Comparison of ENCODE assay signal across 1 cellular context in the genomic region with DNA sequence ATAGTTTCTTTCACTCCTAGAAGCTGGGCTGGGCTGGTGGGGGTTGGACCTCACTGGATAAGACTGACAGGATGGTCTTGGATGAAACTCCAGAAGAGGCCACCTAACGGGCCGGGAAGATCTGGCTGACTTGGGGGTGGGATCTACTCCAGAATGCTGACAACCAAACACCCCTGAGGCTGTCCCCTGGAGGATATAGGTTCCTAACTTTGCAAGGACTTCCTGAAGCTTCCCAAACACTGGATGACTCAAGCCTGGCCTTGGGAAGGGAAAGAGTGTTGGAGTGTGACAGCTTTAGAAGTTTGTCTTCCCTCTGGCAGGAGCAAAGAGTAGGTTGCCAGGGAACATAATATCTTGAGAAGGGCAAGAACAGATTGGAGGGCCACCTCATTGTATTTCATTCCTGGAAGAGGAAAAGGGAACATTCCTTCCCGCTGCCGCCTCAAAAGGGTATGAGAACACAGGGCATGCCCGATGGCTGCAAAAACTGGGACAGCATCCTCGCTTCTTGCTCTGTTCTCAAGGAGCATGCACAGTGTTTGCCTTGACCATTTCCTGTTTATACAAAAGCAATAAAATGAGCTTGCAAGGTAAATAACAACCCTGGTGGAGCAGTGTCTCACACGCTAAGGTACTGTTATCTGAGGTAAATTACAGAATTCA.
TF ChIP-seq lines count a peak whose summit lies in the region.

No MANE protein-coding gene starts in this region.

TF ChIP-seq in HepG2, 621 proteins besides CTCF, POLR2A, EP300 and RAD21 (continued from another document and continues in another):
- TF ChIP-seq, protein P1, sequence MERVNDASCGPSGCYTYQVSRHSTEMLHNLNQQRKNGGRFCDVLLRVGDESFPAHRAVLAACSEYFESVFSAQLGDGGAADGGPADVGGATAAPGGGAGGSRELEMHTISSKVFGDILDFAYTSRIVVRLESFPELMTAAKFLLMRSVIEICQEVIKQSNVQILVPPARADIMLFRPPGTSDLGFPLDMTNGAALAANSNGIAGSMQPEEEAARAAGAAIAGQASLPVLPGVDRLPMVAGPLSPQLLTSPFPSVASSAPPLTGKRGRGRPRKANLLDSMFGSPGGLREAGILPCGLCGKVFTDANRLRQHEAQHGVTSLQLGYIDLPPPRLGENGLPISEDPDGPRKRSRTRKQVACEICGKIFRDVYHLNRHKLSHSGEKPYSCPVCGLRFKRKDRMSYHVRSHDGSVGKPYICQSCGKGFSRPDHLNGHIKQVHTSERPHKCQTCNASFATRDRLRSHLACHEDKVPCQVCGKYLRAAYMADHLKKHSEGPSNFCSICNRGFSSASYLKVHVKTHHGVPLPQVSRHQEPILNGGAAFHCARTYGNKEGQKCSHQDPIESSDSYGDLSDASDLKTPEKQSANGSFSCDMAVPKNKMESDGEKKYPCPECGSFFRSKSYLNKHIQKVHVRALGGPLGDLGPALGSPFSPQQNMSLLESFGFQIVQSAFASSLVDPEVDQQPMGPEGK (CRISPR knock-in tag; IDR thresholded peaks at IDR 0.05): no peak
- TF ChIP-seq, protein P2, sequence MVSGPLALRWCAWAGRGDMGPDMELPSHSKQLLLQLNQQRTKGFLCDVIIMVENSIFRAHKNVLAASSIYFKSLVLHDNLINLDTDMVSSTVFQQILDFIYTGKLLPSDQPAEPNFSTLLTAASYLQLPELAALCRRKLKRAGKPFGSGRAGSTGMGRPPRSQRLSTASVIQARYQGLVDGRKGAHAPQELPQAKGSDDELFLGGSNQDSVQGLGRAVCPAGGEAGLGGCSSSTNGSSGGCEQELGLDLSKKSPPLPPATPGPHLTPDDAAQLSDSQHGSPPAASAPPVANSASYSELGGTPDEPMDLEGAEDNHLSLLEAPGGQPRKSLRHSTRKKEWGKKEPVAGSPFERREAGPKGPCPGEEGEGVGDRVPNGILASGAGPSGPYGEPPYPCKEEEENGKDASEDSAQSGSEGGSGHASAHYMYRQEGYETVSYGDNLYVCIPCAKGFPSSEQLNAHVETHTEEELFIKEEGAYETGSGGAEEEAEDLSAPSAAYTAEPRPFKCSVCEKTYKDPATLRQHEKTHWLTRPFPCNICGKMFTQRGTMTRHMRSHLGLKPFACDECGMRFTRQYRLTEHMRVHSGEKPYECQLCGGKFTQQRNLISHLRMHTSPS (CRISPR knock-in tag; IDR thresholded peaks at IDR 0.05; ENCODE audit: low read depth): no peak
- no peak for TF ChIP-seq ZNF879 (CRISPR knock-in tag; IDR thresholded peaks at IDR 0.05)
- TF ChIP-seq ZNF615 (CRISPR knock-in tag; IDR thresholded peaks at IDR 0.05; ENCODE audit: borderline replicate concordance): no peak
- 0 out of 2 replicates have a peak, but pooled peaks have one; percentile 36 for TF ChIP-seq ZNF567 (CRISPR knock-in tag; IDR thresholded peaks at IDR 0.05; ENCODE audit: borderline replicate concordance)
- TF ChIP-seq TAF1 (CRISPR knock-in tag; IDR thresholded peaks at IDR 0.05): peak; percentile 27; the same call in 1 of the 2 replicates
- no peak for TF ChIP-seq ZNF101 (CRISPR knock-in tag; IDR thresholded peaks at IDR 0.05; ENCODE audit: borderline replicate concordance, low read depth)
- no peak for TF ChIP-seq PAF1 (CRISPR knock-in tag; IDR thresholded peaks at IDR 0.05)
- TF ChIP-seq SOX13 (IDR thresholded peaks at IDR 0.05): no peak
- no peak for TF ChIP-seq SOX13 (CRISPR knock-in tag; conservative IDR thresholded peaks at IDR 0.05 in 1 of 2, IDR thresholded peaks at IDR 0.05 in 1 of 2)
- TF ChIP-seq ATF7 (IDR thresholded peaks at IDR 0.05): no peak
- no peak for TF ChIP-seq ATF7 (CRISPR knock-in tag; IDR thresholded peaks at IDR 0.05)
- TF ChIP-seq HNF4G (IDR thresholded peaks at IDR 0.05; ENCODE audit: borderline replicate concordance, low read depth, low read length): no peak
- 0 out of 2 replicates have a peak, but pooled peaks have one; percentile 25 for TF ChIP-seq HNF4G (CRISPR knock-in tag; IDR thresholded peaks at IDR 0.05; ENCODE audit: borderline replicate concordance, low read depth)
- TF ChIP-seq PHF8 (CRISPR knock-in tag; IDR thresholded peaks at IDR 0.05): peak; percentile 12; the same call in 1 of the 2 replicates
- no peak for TF ChIP-seq ZKSCAN8 (CRISPR knock-in tag; IDR thresholded peaks at IDR 0.05; ENCODE audit: borderline replicate concordance)
- TF ChIP-seq, protein P3, sequence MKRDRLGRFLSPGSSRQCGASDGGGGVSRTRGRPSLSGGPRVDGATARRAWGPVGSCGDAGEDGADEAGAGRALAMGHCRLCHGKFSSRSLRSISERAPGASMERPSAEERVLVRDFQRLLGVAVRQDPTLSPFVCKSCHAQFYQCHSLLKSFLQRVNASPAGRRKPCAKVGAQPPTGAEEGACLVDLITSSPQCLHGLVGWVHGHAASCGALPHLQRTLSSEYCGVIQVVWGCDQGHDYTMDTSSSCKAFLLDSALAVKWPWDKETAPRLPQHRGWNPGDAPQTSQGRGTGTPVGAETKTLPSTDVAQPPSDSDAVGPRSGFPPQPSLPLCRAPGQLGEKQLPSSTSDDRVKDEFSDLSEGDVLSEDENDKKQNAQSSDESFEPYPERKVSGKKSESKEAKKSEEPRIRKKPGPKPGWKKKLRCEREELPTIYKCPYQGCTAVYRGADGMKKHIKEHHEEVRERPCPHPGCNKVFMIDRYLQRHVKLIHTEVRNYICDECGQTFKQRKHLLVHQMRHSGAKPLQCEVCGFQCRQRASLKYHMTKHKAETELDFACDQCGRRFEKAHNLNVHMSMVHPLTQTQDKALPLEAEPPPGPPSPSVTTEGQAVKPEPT (CRISPR knock-in tag; IDR thresholded peaks at IDR 0.05; ENCODE audit: low read depth): no peak
- peak; percentile 18; the same call in 1 of the 2 replicates for TF ChIP-seq SAP130 (CRISPR knock-in tag; IDR thresholded peaks at IDR 0.05; ENCODE audit: low read depth)
- no peak for TF ChIP-seq GPN1 (CRISPR knock-in tag; IDR thresholded peaks at IDR 0.05; ENCODE audit: borderline replicate concordance)
- TF ChIP-seq ELF1 (CRISPR knock-in tag; IDR thresholded peaks at IDR 0.05): 0 out of 2 replicates have a peak, but pooled peaks have one; percentile 24
- TF ChIP-seq, protein P4, sequence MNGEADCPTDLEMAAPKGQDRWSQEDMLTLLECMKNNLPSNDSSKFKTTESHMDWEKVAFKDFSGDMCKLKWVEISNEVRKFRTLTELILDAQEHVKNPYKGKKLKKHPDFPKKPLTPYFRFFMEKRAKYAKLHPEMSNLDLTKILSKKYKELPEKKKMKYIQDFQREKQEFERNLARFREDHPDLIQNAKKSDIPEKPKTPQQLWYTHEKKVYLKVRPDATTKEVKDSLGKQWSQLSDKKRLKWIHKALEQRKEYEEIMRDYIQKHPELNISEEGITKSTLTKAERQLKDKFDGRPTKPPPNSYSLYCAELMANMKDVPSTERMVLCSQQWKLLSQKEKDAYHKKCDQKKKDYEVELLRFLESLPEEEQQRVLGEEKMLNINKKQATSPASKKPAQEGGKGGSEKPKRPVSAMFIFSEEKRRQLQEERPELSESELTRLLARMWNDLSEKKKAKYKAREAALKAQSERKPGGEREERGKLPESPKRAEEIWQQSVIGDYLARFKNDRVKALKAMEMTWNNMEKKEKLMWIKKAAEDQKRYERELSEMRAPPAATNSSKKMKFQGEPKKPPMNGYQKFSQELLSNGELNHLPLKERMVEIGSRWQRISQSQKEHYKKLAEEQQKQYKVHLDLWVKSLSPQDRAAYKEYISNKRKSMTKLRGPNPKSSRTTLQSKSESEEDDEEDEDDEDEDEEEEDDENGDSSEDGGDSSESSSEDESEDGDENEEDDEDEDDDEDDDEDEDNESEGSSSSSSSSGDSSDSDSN (CRISPR knock-in tag; IDR thresholded peaks at IDR 0.05): peak; percentile 20; the same call in 1 of the 2 replicates
- TF ChIP-seq ZMYM3 (CRISPR knock-in tag; IDR thresholded peaks at IDR 0.05): peak; percentile 42; the same call in 1 of the 2 replicates
- TF ChIP-seq, protein P5, sequence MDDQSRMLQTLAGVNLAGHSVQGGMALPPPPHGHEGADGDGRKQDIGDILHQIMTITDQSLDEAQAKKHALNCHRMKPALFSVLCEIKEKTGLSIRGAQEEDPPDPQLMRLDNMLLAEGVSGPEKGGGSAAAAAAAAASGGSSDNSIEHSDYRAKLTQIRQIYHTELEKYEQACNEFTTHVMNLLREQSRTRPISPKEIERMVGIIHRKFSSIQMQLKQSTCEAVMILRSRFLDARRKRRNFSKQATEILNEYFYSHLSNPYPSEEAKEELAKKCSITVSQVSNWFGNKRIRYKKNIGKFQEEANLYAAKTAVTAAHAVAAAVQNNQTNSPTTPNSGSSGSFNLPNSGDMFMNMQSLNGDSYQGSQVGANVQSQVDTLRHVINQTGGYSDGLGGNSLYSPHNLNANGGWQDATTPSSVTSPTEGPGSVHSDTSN (CRISPR knock-in tag; IDR thresholded peaks at IDR 0.05; ENCODE audit: borderline replicate concordance): no peak
- no peak for TF ChIP-seq ZFYVE20 (CRISPR knock-in tag; IDR thresholded peaks at IDR 0.05; ENCODE audit: borderline replicate concordance, low read depth)
- TF ChIP-seq, protein P6, sequence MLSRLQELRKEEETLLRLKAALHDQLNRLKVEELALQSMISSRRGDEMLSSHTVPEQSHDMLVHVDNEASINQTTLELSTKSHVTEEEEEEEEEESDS (CRISPR knock-in tag; IDR thresholded peaks at IDR 0.05; ENCODE audit: borderline replicate concordance): no peak
- TF ChIP-seq ZNF335 (CRISPR knock-in tag; IDR thresholded peaks at IDR 0.05): 0 out of 2 replicates have a peak, but pooled peaks have one; percentile 56
- no peak for TF ChIP-seq HHEX (CRISPR knock-in tag; IDR thresholded peaks at IDR 0.05)
- TF ChIP-seq, protein P7, sequence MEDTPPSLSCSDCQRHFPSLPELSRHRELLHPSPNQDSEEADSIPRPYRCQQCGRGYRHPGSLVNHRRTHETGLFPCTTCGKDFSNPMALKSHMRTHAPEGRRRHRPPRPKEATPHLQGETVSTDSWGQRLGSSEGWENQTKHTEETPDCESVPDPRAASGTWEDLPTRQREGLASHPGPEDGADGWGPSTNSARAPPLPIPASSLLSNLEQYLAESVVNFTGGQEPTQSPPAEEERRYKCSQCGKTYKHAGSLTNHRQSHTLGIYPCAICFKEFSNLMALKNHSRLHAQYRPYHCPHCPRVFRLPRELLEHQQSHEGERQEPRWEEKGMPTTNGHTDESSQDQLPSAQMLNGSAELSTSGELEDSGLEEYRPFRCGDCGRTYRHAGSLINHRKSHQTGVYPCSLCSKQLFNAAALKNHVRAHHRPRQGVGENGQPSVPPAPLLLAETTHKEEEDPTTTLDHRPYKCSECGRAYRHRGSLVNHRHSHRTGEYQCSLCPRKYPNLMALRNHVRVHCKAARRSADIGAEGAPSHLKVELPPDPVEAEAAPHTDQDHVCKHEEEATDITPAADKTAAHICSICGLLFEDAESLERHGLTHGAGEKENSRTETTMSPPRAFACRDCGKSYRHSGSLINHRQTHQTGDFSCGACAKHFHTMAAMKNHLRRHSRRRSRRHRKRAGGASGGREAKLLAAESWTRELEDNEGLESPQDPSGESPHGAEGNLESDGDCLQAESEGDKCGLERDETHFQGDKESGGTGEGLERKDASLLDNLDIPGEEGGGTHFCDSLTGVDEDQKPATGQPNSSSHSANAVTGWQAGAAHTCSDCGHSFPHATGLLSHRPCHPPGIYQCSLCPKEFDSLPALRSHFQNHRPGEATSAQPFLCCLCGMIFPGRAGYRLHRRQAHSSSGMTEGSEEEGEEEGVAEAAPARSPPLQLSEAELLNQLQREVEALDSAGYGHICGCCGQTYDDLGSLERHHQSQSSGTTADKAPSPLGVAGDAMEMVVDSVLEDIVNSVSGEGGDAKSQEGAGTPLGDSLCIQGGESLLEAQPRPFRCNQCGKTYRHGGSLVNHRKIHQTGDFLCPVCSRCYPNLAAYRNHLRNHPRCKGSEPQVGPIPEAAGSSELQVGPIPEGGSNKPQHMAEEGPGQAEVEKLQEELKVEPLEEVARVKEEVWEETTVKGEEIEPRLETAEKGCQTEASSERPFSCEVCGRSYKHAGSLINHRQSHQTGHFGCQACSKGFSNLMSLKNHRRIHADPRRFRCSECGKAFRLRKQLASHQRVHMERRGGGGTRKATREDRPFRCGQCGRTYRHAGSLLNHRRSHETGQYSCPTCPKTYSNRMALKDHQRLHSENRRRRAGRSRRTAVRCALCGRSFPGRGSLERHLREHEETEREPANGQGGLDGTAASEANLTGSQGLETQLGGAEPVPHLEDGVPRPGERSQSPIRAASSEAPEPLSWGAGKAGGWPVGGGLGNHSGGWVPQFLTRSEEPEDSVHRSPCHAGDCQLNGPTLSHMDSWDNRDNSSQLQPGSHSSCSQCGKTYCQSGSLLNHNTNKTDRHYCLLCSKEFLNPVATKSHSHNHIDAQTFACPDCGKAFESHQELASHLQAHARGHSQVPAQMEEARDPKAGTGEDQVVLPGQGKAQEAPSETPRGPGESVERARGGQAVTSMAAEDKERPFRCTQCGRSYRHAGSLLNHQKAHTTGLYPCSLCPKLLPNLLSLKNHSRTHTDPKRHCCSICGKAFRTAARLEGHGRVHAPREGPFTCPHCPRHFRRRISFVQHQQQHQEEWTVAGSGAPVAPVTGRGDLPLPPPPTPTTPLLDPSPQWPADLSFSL (CRISPR knock-in tag; IDR thresholded peaks at IDR 0.05): no peak
- TF ChIP-seq ZNF331 (CRISPR knock-in tag; IDR thresholded peaks at IDR 0.05): peak; percentile 8; the same call in 1 of the 2 replicates
- TF ChIP-seq ZNF451 (CRISPR knock-in tag; IDR thresholded peaks at IDR 0.05): no peak
- TF ChIP-seq ZNF781 (CRISPR knock-in tag; IDR thresholded peaks at IDR 0.05; ENCODE audit: borderline replicate concordance, not compliant biosample characterization): peak; percentile 43
- peak; percentile 67; the same call in 1 of the 2 replicates for TF ChIP-seq ZNF292 (CRISPR knock-in tag; IDR thresholded peaks at IDR 0.05; ENCODE audit: borderline replicate concordance, low read depth)
- TF ChIP-seq, protein P8, sequence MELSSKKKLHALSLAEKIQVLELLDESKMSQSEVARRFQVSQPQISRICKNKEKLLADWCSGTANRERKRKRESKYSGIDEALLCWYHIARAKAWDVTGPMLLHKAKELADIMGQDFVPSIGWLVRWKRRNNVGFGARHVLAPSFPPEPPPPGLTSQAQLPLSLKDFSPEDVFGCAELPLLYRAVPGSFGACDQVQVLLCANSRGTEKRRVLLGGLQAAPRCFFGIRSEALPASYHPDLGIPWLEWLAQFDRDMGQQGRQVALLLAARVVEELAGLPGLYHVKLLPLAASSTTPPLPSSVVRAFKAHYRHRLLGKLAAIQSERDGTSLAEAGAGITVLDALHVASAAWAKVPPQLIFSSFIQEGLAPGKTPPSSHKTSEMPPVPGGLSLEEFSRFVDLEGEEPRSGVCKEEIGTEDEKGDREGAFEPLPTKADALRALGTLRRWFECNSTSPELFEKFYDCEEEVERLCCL (CRISPR knock-in tag; IDR thresholded peaks at IDR 0.05; ENCODE audit: borderline replicate concordance): no peak
- no peak for TF ChIP-seq SYNCRIP (IDR thresholded peaks at IDR 0.05; ENCODE audit: insufficient read depth, low read depth, low read length)
- no peak for TF ChIP-seq PCBP2 (optimal IDR thresholded peaks at IDR 0.05; ENCODE audit: low read depth, low read length, poor library complexity, severe bottlenecking)
- TF ChIP-seq HNF4A (CRISPR knock-in tag; IDR thresholded peaks at IDR 0.05): no peak
- TF ChIP-seq RBM39 (IDR thresholded peaks at IDR 0.05; ENCODE audit: low read depth, low read length, poor library complexity, severe bottlenecking): no peak
- TF ChIP-seq, protein P9, sequence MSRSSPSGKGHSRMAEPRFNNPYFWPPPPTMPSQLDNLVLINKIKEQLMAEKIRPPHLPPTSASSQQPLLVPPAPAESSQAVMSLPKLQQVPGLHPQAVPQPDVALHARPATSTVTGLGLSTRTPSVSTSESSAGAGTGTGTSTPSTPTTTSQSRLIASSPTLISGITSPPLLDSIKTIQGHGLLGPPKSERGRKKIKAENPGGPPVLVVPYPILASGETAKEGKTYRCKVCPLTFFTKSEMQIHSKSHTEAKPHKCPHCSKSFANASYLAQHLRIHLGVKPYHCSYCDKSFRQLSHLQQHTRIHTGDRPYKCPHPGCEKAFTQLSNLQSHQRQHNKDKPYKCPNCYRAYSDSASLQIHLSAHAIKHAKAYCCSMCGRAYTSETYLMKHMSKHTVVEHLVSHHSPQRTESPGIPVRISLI (CRISPR knock-in tag; IDR thresholded peaks at IDR 0.05; ENCODE audit: borderline replicate concordance): no peak
- no peak for TF ChIP-seq ZNF441 (CRISPR knock-in tag; IDR thresholded peaks at IDR 0.05; ENCODE audit: borderline replicate concordance)
- TF ChIP-seq ZNF678 (CRISPR knock-in tag; IDR thresholded peaks at IDR 0.05): no peak
